ENCODE assay signal across 8 cellular contexts in genomic region chr16:69187387-69187890, GRCh38. TPM values are rescaled to one million over a fixed set of nuclear protein-coding genes. Genes with fewer than 3 reads are reported as not detected.
DNase-seq lines count a peak whose midpoint lies in the region; ATAC-seq and TF ChIP-seq lines count a peak whose summit lies in the region.

No MANE protein-coding gene starts in this region.

- DNase-seq in NCI-H82 (lab: John Stamatoyannopoulos, UW) (peak; percentile 57), NCI-H82 treated with DMSO at 0.1 percent for 48 hours (lab: John Stamatoyannopoulos, UW; ENCODE audit: unreplicated experiment) (no peak), SK-MEL-5 (ENCODE audit: low read depth, low spot score) (peak; percentile 17), adipocyte (ENCODE audit: low read depth) (peak; percentile 74), left ventricle myocardium inferior (peak; percentile 58), psoas muscle (peak; percentile 75 to 86), NCI-H1048 (lab: John Stamatoyannopoulos, UW) (no peak)

- no peak for TF ChIP-seq CTCF in left ventricle myocardium inferior (IDR thresholded peaks at IDR 0.05; ENCODE audit: borderline replicate concordance)
- no peak for TF ChIP-seq CTCF in psoas muscle (IDR thresholded peaks at IDR 0.05)

- ATAC-seq in HG02938 (IDR thresholded peaks at IDR 0.05; ENCODE audit: unreplicated experiment): peak; percentile 20
- ATAC-seq in psoas muscle: peak; percentile 43 to 71 (median 49)

- H3K9ac ChIP-seq in adipocyte (ENCODE audit: low read length): peak overlapping the region; percentile 86

- H3K36me3 ChIP-seq in adipocyte (ENCODE audit: control insufficient read depth, insufficient read depth, low read length, severe bottlenecking): no peaks in the 10 kb centered on the region
- no peaks in the 10 kb centered on the region for H3K36me3 ChIP-seq in left ventricle myocardium inferior
- H3K36me3 ChIP-seq in psoas muscle (ENCODE audit: insufficient read depth in 1 of 2, low read depth in 1 of 2): no peaks in the 10 kb centered on the region

- H3K4me3 ChIP-seq in adipocyte (ENCODE audit: low read length): peak overlapping the region; percentile 90
- peak overlapping the region; percentile 91 for H3K4me3 ChIP-seq in left ventricle myocardium inferior
- peak overlapping the region; percentile 82 for H3K4me3 ChIP-seq in psoas muscle

- in situ Hi-C loops in SK-MEL-5 (cut with HindIII; ENCODE audit: low pct_unique_long_range_greater_than_20kb, low sequenced_read_pairs): no loop called here

- intact Hi-C loops in left ventricle myocardium inferior (cut with micrococcal nuclease): no loop called here
- intact Hi-C loops in psoas muscle (cut with DNase I): loop anchor here (5.0 to 10.0 kb wide), 2 partner anchors 87 to 100 kb away; no protein-coding TSS in a partner anchor

- H3K9me3 ChIP-seq in adipocyte (ENCODE audit: control insufficient read depth, low read length) (no peaks in the 10 kb centered on the region), left ventricle myocardium inferior (replicated peaks) (no peaks in the 10 kb centered on the region), psoas muscle (no peaks in the 10 kb centered on the region)

- H3K27ac ChIP-seq in left ventricle myocardium inferior (replicated peaks) (peak overlapping the region; percentile 93), psoas muscle (peak overlapping the region; percentile 80)

- H3K4me1 ChIP-seq in adipocyte (ENCODE audit: control insufficient read depth, insufficient read depth, low read length) (peaks cover 57% of the 10 kb centered on the region), left ventricle myocardium inferior (peaks cover 43% of the 10 kb centered on the region), psoas muscle (peaks cover 32% of the 10 kb centered on the region)

- WGBS in psoas muscle, 3 donors: 0% methylated on average over 31 to 66 of the region's 66 CpGs

- H3K27me3 ChIP-seq in adipocyte (replicated peaks; ENCODE audit: control insufficient read depth, insufficient read depth, low read length) (no peaks in the 10 kb centered on the region), left ventricle myocardium inferior (ENCODE audit: low read depth) (no peaks in the 10 kb centered on the region), psoas muscle (ENCODE audit: insufficient read depth in 3 of 3, low read length in 2 of 3) (no peaks in the 10 kb centered on the region)

RNA-seq across cellular contexts. Expression of gene SNTB2, which starts 0.5 kb away (rescaled TPM):
- total RNA-seq in SK-MEL-5 (2014; rRNA removed; shearing (Covaris generic)): 9.1 and 9.7 TPM in 2 replicates
- 8.7 and 17.8 TPM in 2 replicates for polyA plus RNA-seq in SK-MEL-5 (2015; cell fraction: cytosol; rRNA removed)
- polyA plus RNA-seq in SK-MEL-5 (2015; cell fraction: nucleus; rRNA removed): 21.6 and 23.7 TPM in 2 replicates
- total RNA-seq in left ventricle myocardium inferior (10.2 TPM), psoas muscle (10 to 100 TPM; 12.6 to 19.4 (median 14.7) TPM)
- polyA plus RNA-seq in psoas muscle: 1 to 10 TPM; 2.7 to 8.4 (median 6.5) TPM

RNA-seq across cellular contexts. Expression of gene UTP4, which starts 55.0 kb away (rescaled TPM):
- total RNA-seq in SK-MEL-5 (2014; rRNA removed; shearing (Covaris generic)): 24.7 and 26.6 TPM in 2 replicates
- polyA plus RNA-seq in SK-MEL-5 (2015; cell fraction: cytosol; rRNA removed): 54.4 and 56.5 TPM in 2 replicates
- polyA plus RNA-seq in SK-MEL-5 (2015; cell fraction: nucleus; rRNA removed): 72.5 and 91.4 TPM in 2 replicates
- total RNA-seq in left ventricle myocardium inferior (30.4 TPM), psoas muscle (10 to 100 TPM; 38.8 to 85.3 (median 73.1) TPM)
- polyA plus RNA-seq in psoas muscle: 100 to 1,000 TPM in 1 of 3 donors, 10 to 100 TPM in 2; 64.9 to 107 (median 75.8) TPM

RNA-seq across cellular contexts. Expression of gene CHTF8, which starts 55.1 kb away (rescaled TPM):
- 70.5 and 80.5 TPM in 2 replicates for total RNA-seq in SK-MEL-5 (2014; rRNA removed; shearing (Covaris generic))
- polyA plus RNA-seq in SK-MEL-5 (2015; cell fraction: cytosol; rRNA removed): 151 and 172 TPM in 2 replicates
- polyA plus RNA-seq in SK-MEL-5 (2015; cell fraction: nucleus; rRNA removed): 80.6 and 103 TPM in 2 replicates
- total RNA-seq in left ventricle myocardium inferior: 52.4 TPM
- 10 to 100 TPM; 26.2 to 69.1 (median 49.9) TPM for total RNA-seq in psoas muscle
- 10 to 100 TPM; 28.3 to 63.6 (median 46.7) TPM for polyA plus RNA-seq in psoas muscle

Comparison
In these comparisons a context has a peak if more than half of its experiments do, and no peak if none do; other contexts are left out.
1. DNase-seq: peak in NCI-H82 (single experiment), SK-MEL-5 (single experiment), adipocyte (single experiment), left ventricle myocardium inferior (single experiment) and psoas muscle (2 of 2); none in NCI-H82 treated with DMSO at 0.1 percent for 48 hours (single experiment) and NCI-H1048 (single experiment).
2. Peak in every context shown above with its lines, with median percentiles within 50 percentile points of each other: H3K4me3 ChIP-seq.